In the genomic region with DNA sequence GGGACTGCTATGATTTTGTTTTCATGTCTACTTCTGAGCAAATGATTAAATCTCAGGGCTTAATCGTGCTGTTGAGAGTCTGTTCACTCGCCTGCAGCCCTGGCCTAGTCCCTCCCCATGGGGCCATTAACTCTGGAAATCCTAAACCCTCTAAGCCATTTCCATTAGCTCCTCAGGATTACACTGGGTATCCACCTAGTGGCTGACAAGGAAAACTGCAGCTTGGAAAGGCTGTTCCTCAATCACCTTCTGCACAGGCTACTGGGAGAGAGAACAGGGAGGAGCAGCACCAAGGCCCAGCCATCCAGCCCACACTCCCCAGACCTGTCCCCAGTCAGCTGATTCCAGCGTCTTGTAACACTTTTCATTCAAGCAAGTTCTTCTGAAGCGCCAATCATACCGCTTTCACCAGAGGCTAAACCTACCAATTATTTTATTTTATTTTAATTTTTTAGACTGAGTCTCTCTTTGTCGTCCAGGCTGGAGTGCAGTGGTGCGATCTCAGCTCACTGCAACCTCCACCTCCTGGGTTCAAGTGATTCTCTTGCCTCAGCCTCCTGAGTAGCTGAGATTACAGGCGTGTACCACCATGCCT, we compare ENCODE assay signal across 8 cellular contexts. TPM values are rescaled to one million over a fixed set of nuclear protein-coding genes. Genes with fewer than 3 reads are reported as not detected.
DNase-seq lines count a peak whose midpoint lies in the region; ATAC-seq and TF ChIP-seq lines count a peak whose summit lies in the region.

No MANE protein-coding gene starts in this region.

- peak; percentile 87 for TF ChIP-seq CTCF in astrocyte of the cerebellum (IDR thresholded peaks at IDR 0.05; ENCODE audit: low read depth, low read length, missing control alignments)

- H3K9me3 ChIP-seq in iPS DF 6.9 (ENCODE audit: control insufficient read depth, insufficient read depth, low read length), result no peaks in the 10 kb centered on the region

- H3K4me1 ChIP-seq in iPS DF 6.9 (ENCODE audit: control insufficient read depth, insufficient read depth, low read length), result peaks cover 4% of the 10 kb centered on the region; the same call in 1 of the 2 replicates

- no CpG with 5 or more reads among the region's 8 CpGs for WGBS in iPS DF 6.9 (ENCODE audit: insufficient coverage, insufficient read length)

- H3K4me3 ChIP-seq in astrocyte of the cerebellum (ENCODE audit: low read depth, low read length) (no peak overlapping the region), iPS DF 6.9 (ENCODE audit: low read length) (no peak overlapping the region)

- H3K27ac ChIP-seq in iPS DF 6.9 (ENCODE audit: low read length), result no peak overlapping the region

- H3K27me3 ChIP-seq in iPS DF 6.9 (ENCODE audit: control insufficient read depth, insufficient read depth, low read length), result no peaks in the 10 kb centered on the region

- no peaks in the 10 kb centered on the region for H3K36me3 Mint-ChIP-seq in stimulated activated effector memory CD8-positive, alpha-beta T cell treated with anti-CD3 and anti-CD28 coated beads, Interleukin-12 subunit alpha, Interleukin-12 subunit beta, amount 100 ng/mL, for 72 hours

- H3K4me1 Mint-ChIP-seq in stimulated activated effector memory CD8-positive, alpha-beta T cell treated with anti-CD3 and anti-CD28 coated beads, Interleukin-12 subunit alpha, Interleukin-12 subunit beta, amount 100 ng/mL, for 72 hours, result peaks cover 7% of the 10 kb centered on the region

- DNase-seq in DMS153 (lab: John Stamatoyannopoulos, UW) (peak; percentile 75), HT-29 (ENCODE audit: low spot score) (peak; percentile 62), NCI-H82 (lab: John Stamatoyannopoulos, UW) (peak; percentile 98), astrocyte of the cerebellum (ENCODE audit: low read depth) (peak; percentile 31), iPS DF 6.9 (ENCODE audit: low read depth, low spot score) (peak; percentile 71), ureter (ENCODE audit: low spot score) (no peak)
- DNase-seq in stimulated activated effector memory CD8-positive, alpha-beta T cell treated with anti-CD3 and anti-CD28 coated beads, Interleukin-12 subunit alpha, Interleukin-12 subunit beta, amount 100 ng/mL, for 72 hours (ENCODE audit: low spot score in 2 of 2), result no peak

- no peak overlapping the region for H3K4me3 Mint-ChIP-seq in stimulated activated effector memory CD8-positive, alpha-beta T cell treated with anti-CD3 and anti-CD28 coated beads, Interleukin-12 subunit alpha, Interleukin-12 subunit beta, amount 100 ng/mL, for 72 hours

- no peaks in the 10 kb centered on the region for H3K36me3 ChIP-seq in iPS DF 6.9 (ENCODE audit: control insufficient read depth, insufficient read depth, low read length)

- H3K27ac Mint-ChIP-seq in stimulated activated effector memory CD8-positive, alpha-beta T cell treated with anti-CD3 and anti-CD28 coated beads, Interleukin-12 subunit alpha, Interleukin-12 subunit beta, amount 100 ng/mL, for 72 hours, result no peak overlapping the region

- in situ Hi-C loops in astrocyte of the cerebellum (cut with HindIII; ENCODE audit: low sequenced_read_pairs), result no loop called here

- peak; percentile 71 for ATAC-seq in GM19372 (IDR thresholded peaks at IDR 0.05; ENCODE audit: low read depth, unreplicated experiment)
- ATAC-seq in stimulated activated effector memory CD8-positive, alpha-beta T cell treated with anti-CD3 and anti-CD28 coated beads, Interleukin-12 subunit alpha, Interleukin-12 subunit beta, amount 100 ng/mL, for 72 hours, result peak; percentile 68

- no peaks in the 10 kb centered on the region for H3K9me3 Mint-ChIP-seq in stimulated activated effector memory CD8-positive, alpha-beta T cell treated with anti-CD3 and anti-CD28 coated beads, Interleukin-12 subunit alpha, Interleukin-12 subunit beta, amount 100 ng/mL, for 72 hours

RNA-seq across cellular contexts. Expression of gene NEUROD4, which starts 48.7 kb away (rescaled TPM):
- not detected in 2 replicates for total RNA-seq in HT-29 (2014; rRNA removed; shearing (Covaris generic))
- not detected for total RNA-seq in ureter

RNA-seq across cellular contexts. Expression of gene OR9K2, which starts 57.7 kb away (rescaled TPM):
- total RNA-seq in HT-29 (2014; rRNA removed; shearing (Covaris generic)), result not detected in 2 replicates
- not detected for total RNA-seq in ureter

Comparison
In these comparisons a context has a peak if more than half of its experiments do, and no peak if none do; other contexts are left out.
1. DNase-seq: peak in DMS153 (single experiment), HT-29 (single experiment), NCI-H82 (single experiment), astrocyte of the cerebellum (single experiment) and iPS DF 6.9 (single experiment); none in stimulated activated effector memory CD8-positive, alpha-beta T cell treated with anti-CD3 and anti-CD28 coated beads, Interleukin-12 subunit alpha, Interleukin-12 subunit beta, amount 100 ng/mL, for 72 hours (0 of 2) and ureter (single experiment).